8 cellular contexts compared by ENCODE assay signal in the genomic region with DNA sequence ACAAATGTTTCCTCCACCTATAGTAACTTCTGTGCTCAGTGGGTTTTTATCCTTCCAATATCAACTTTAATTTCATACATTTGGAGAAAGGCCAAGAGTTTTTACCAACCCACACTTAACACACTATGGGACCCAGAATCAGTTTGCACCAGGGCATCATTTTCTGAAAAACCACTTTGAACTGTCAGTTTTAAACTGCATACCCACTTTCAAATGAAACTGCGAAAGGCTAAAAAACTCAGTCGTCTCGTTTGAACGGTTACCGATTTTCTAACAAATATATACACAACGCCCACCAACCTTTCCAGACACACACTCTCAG. TPM values are rescaled to one million over a fixed set of nuclear protein-coding genes. Genes with fewer than 3 reads are reported as not detected.
A peak's percentile ranks its signal among the peaks of the same experiment; 100 is the strongest.
DNase-seq lines count a peak whose midpoint lies in the region; ATAC-seq and TF ChIP-seq lines count a peak whose summit lies in the region.

No MANE protein-coding gene starts in this region.

- peak overlapping the region; percentile 72 for H3K4me3 ChIP-seq in GM23248
- H3K4me3 ChIP-seq in Peyer's patch, result peak overlapping the region in 3 of 4 donors; percentile 44 to 67 (median 64)
- peak overlapping the region; percentile 80 for H3K4me3 ChIP-seq in fibroblast of the aortic adventitia (ENCODE audit: low read depth, low read length)
- H3K4me3 ChIP-seq in spleen, result peak overlapping the region; percentile 50 to 81 (median 56)

- DNase-seq in GM23248 (no peak), Peyer's patch (no peak), fibroblast of the aortic adventitia (ENCODE audit: low read depth) (no peak), spleen (no peak)
- no peak for DNase-seq in stimulated activated CD4-positive, alpha-beta T cell treated with anti-CD3 and anti-CD28 coated beads, Interleukin-4, amount 100 ng/mL, for 1 hour

- in situ Hi-C loops in GM23248 (cut with MboI), result no loop called here

- no peak for TF ChIP-seq POLR2A in Peyer's patch (IDR thresholded peaks at IDR 0.05)
- no peak for TF ChIP-seq POLR2A in spleen (IDR thresholded peaks at IDR 0.05)

- WGBS in GM23248 (ENCODE audit: low coverage in 1 of 2, low lambda C conversion rate in 2 of 2, missing lambda C conversion rate in 2 of 2), 2 experiments, result 9 to 16% methylated on average over 6 of the region's 6 CpGs
- WGBS in spleen, 5 donors, result 7 to 15% (median 10%) methylated on average over 6 of the region's 6 CpGs

- ATAC-seq in HG03439 (IDR thresholded peaks at IDR 0.05; ENCODE audit: unreplicated experiment) (no peak), HG03280 (IDR thresholded peaks at IDR 0.05; ENCODE audit: unreplicated experiment) (no peak), HG02642 (IDR thresholded peaks at IDR 0.05; ENCODE audit: poor library complexity, unreplicated experiment) (no peak)

- H3K27me3 ChIP-seq in GM23248 (replicated peaks; ENCODE audit: insufficient read depth) (peaks cover 4% of the 10 kb centered on the region; the same call in 1 of the 2 replicates), Peyer's patch (no peaks in the 10 kb centered on the region), spleen (replicated peaks in 1 of 7) (peaks cover 0 to 21% (median 5%) of the 10 kb centered on the region in 7 donors)

- no peaks in the 10 kb centered on the region for H3K79me2 ChIP-seq in GM23248 (ENCODE audit: insufficient read depth)

- TF ChIP-seq CTCF in Peyer's patch (IDR thresholded peaks at IDR 0.05) (no peak), fibroblast of the aortic adventitia (IDR thresholded peaks at IDR 0.05; ENCODE audit: insufficient read depth, low read length) (no peak), spleen (IDR thresholded peaks at IDR 0.05 in 8 of 11, conservative IDR thresholded peaks at IDR 0.05 in 3 of 11) (no peak)

- H3K4me2 ChIP-seq in GM23248 (ENCODE audit: unreplicated experiment), result peak overlapping the region; percentile 62

- no peaks in the 10 kb centered on the region for H3F3A ChIP-seq in GM23248 (ENCODE audit: insufficient read depth)

- peak overlapping the region; percentile 80 for H2AFZ ChIP-seq in GM23248

- intact Hi-C loops in spleen (cut with DNase I; ENCODE audit: low total_unique reads), result no loop called here

- H4K20me1 ChIP-seq in GM23248 (ENCODE audit: insufficient read depth), result no peaks in the 10 kb centered on the region

- H3K27ac ChIP-seq in GM23248 (no peak overlapping the region), Peyer's patch (peak overlapping the region in 3 of 4 donors; percentile 70 to 84 (median 83)), spleen (no peak overlapping the region)

- H3K4me1 ChIP-seq in GM23248 (ENCODE audit: insufficient read depth) (no peaks in the 10 kb centered on the region), Peyer's patch (peaks cover 0 to 8% (median 2%) of the 10 kb centered on the region in 4 donors), spleen (peaks cover 4 to 19% (median 16%) of the 10 kb centered on the region in 6 donors)

- 0 out of 2 replicates have a peak overlapping the region, but pooled peaks have one; percentile 39 for H3K9ac ChIP-seq in GM23248

- H3K36me3 ChIP-seq in GM23248 (ENCODE audit: low read depth), result no peaks in the 10 kb centered on the region
- H3K36me3 ChIP-seq in Peyer's patch, result no peaks in the 10 kb centered on the region
- H3K36me3 ChIP-seq in spleen, result no peaks in the 10 kb centered on the region

- no peaks in the 10 kb centered on the region for H3K9me2 ChIP-seq in GM23248 (ENCODE audit: insufficient read depth)

- H3K9me3 ChIP-seq in GM23248 (ENCODE audit: low read depth) (no peaks in the 10 kb centered on the region), Peyer's patch (no peaks in the 10 kb centered on the region), spleen (no peaks in the 10 kb centered on the region)

RNA-seq across cellular contexts. Expression of a gene that starts 0.4 kb away (rescaled TPM):
- 0.11 and 0.76 TPM in 2 replicates for total RNA-seq in GM23248 (2014; rRNA removed; shearing (Covaris generic))
- polyA plus RNA-seq in GM23248 (2016; fragmentation: Nextera tagmentation; extraction: Ambion mirVana), result 0.05 and 0.14 TPM in 2 replicates
- 100 to 1,000 TPM in 3 of 4 donors, 10 to 100 TPM in 1; 17.3 to 272 (median 125) TPM for total RNA-seq in Peyer's patch
- total RNA-seq in fibroblast of the aortic adventitia (ENCODE audit: low replicate concordance), result 0.90 and 7.0 TPM in 2 replicates
- total RNA-seq in spleen, result 1 to 10 TPM in 6 of 7 donors, under 1 TPM in 1; 0.77 to 3.0 (median 1.6) TPM
- under 1 TPM; 0.12 to 0.17 (median 0.16) TPM for polyA plus RNA-seq in spleen

Comparison
In these comparisons a context has a peak if more than half of its experiments do, and no peak if none do; other contexts are left out.
1. H3K27ac ChIP-seq: peak in Peyer's patch (3 of 4); none in GM23248 (single experiment) and spleen (0 of 8).
2. Peak in every context shown above with its lines, with median percentiles within 50 percentile points of each other: H3K4me3 ChIP-seq.